Comparison of ENCODE assay signal across 16 cellular contexts in genomic region chr13:20404488-20405222, GRCh38.
A peak's percentile ranks its signal among the peaks of the same experiment; 100 is the strongest.
DNase-seq lines count a peak whose midpoint lies in the region; ATAC-seq and TF ChIP-seq lines count a peak whose summit lies in the region.
"Had no signal": no experiment of that assay in that cellular context is flagged by ENCODE, and none has a peak within 500 bp of the region (broad histone marks: within the 10 kb centered on the region; RNA-seq: fewer than 3 reads in every experiment).

No MANE protein-coding gene starts in this region.

- peak; percentile 32 for DNase-seq in activated CD8-positive, alpha-beta memory T cell treated with anti-CD3 and anti-CD28 coated beads for 24 hours
- no peak for DNase-seq in activated CD8-positive, alpha-beta memory T cell treated with anti-CD3 and anti-CD28 coated beads, Interleukin-2, amount 50 U/mL, for 48 hours
- no peak for DNase-seq in epithelial cell of prostate (ENCODE audit: low read depth, low spot score)
- peak; percentile 56 for DNase-seq in osteocyte (ENCODE audit: extremely low spot score, unreplicated experiment)
- DNase-seq in vagina (ENCODE audit: extremely low spot score in 2 of 2): peak; percentile 77 to 91
- DNase-seq in BE2C: no peak
- DNase-seq in NCI-H345 (lab: John Stamatoyannopoulos, UW): no peak
- DNase-seq in activated CD4-positive, alpha-beta T cell treated with anti-CD3 and anti-CD28 coated beads for 36 hours: no peak
- DNase-seq: 8988T; AML-193; CD4-positive, CD25-positive, alpha-beta regulatory T cell; DMS53; GF-D8; HCEC 1CT; HFFc6 had no signal

- no peak overlapping the region for H3K27ac Mint-ChIP-seq in osteocyte (ENCODE audit: unreplicated experiment)
- no peak overlapping the region for H3K27ac Mint-ChIP-seq in activated CD4-positive, alpha-beta T cell treated with anti-CD3 and anti-CD28 coated beads for 36 hours
- H3K27ac Mint-ChIP-seq: HFFc6 had no signal

- H3K27me3 ChIP-seq in vagina (no peaks in the 10 kb centered on the region), BE2C (no peaks in the 10 kb centered on the region)
- H3K27me3 ChIP-seq: BLaER1 treated with 17β-estradiol and CSF1 and Interleukin-3, amounts not matched to agents 10 nM and 100 nM had no signal

- no peaks in the 10 kb centered on the region for H3K9me3 Mint-ChIP-seq in osteocyte (ENCODE audit: unreplicated experiment)
- no peaks in the 10 kb centered on the region for H3K9me3 Mint-ChIP-seq in activated CD4-positive, alpha-beta T cell treated with anti-CD3 and anti-CD28 coated beads for 36 hours (ENCODE audit: low read depth)
- H3K9me3 Mint-ChIP-seq: HFFc6 had no signal

- POLR2A ChIA-PET in activated CD4-positive, alpha-beta T cell treated with anti-CD3 and anti-CD28 coated beads for 36 hours (lab: Charles Lee): no interaction called here

- H3K4me1 Mint-ChIP-seq in osteocyte (ENCODE audit: unreplicated experiment): peaks cover 8% of the 10 kb centered on the region
- peaks cover 8% of the 10 kb centered on the region for H3K4me1 Mint-ChIP-seq in activated CD4-positive, alpha-beta T cell treated with anti-CD3 and anti-CD28 coated beads for 36 hours

- TF ChIP-seq CTCF in osteocyte (IDR thresholded peaks at IDR 0.05): no peak
- TF ChIP-seq CTCF in vagina (IDR thresholded peaks at IDR 0.05): no peak
- TF ChIP-seq CTCF in BE2C (IDR thresholded peaks at IDR 0.05; ENCODE audit: low read depth, low read length): no peak

- TF ChIP-seq POLR2A in vagina (IDR thresholded peaks at IDR 0.05): no peak

- H3K36me3 Mint-ChIP-seq in osteocyte (ENCODE audit: unreplicated experiment): no peaks in the 10 kb centered on the region
- peaks cover 1% of the 10 kb centered on the region for H3K36me3 Mint-ChIP-seq in activated CD4-positive, alpha-beta T cell treated with anti-CD3 and anti-CD28 coated beads for 36 hours (ENCODE audit: low read depth)

- H3K4me1 ChIP-seq in vagina: peaks cover 16% of the 10 kb centered on the region
- H3K4me1 ChIP-seq in BE2C: no peaks in the 10 kb centered on the region

- no peaks in the 10 kb centered on the region for H3K27me3 Mint-ChIP-seq in osteocyte (ENCODE audit: unreplicated experiment)
- H3K27me3 Mint-ChIP-seq in activated CD4-positive, alpha-beta T cell treated with anti-CD3 and anti-CD28 coated beads for 36 hours: no peaks in the 10 kb centered on the region

- intact Hi-C loops in vagina (cut with DNase I): no loop called here
- intact Hi-C loops in activated CD4-positive, alpha-beta T cell treated with anti-CD3 and anti-CD28 coated beads for 36 hours (cut with DNase I, micrococcal nuclease): no loop called here

- H3K9me3 ChIP-seq in vagina (no peaks in the 10 kb centered on the region), BE2C (no peaks in the 10 kb centered on the region)
- H3K9me3 ChIP-seq: BLaER1 treated with 17β-estradiol and CSF1 and Interleukin-3, amounts not matched to agents 10 nM and 100 nM had no signal

- H3K4me3 ChIP-seq in vagina (no peak overlapping the region), BE2C (ENCODE audit: low read depth, low read length) (no peak overlapping the region)
- H3K4me3 ChIP-seq: BLaER1 treated with 17β-estradiol and CSF1 and Interleukin-3, amounts not matched to agents 10 nM and 100 nM had no signal

- no peak overlapping the region for H3K4me3 Mint-ChIP-seq in osteocyte (ENCODE audit: unreplicated experiment)
- H3K4me3 Mint-ChIP-seq in activated CD4-positive, alpha-beta T cell treated with anti-CD3 and anti-CD28 coated beads for 36 hours: no peak overlapping the region
- H3K4me3 Mint-ChIP-seq: CD4-positive, CD25-positive, alpha-beta regulatory T cell; HFFc6 had no signal

- ATAC-seq in activated CD4-positive, alpha-beta T cell treated with anti-CD3 and anti-CD28 coated beads for 36 hours: no peak

- peaks cover 0 to 6% of the 10 kb centered on the region in 2 donors for H3K36me3 ChIP-seq in vagina
- H3K36me3 ChIP-seq in BE2C: no peaks in the 10 kb centered on the region

- CTCF ChIA-PET in activated CD4-positive, alpha-beta T cell treated with anti-CD3 and anti-CD28 coated beads for 36 hours (lab: Charles Lee): interaction anchor here (0.5 to 0.6 kb wide), 2 partner anchors 87 to 703 kb away, joined by 3 to 7 read pairs; no protein-coding TSS in a partner anchor

- H3K27ac ChIP-seq in epithelial cell of prostate: peak overlapping the region; percentile 70
- no peak overlapping the region for H3K27ac ChIP-seq in vagina
- H3K27ac ChIP-seq: BLaER1 treated with 17β-estradiol and CSF1 and Interleukin-3, amounts not matched to agents 10 nM and 100 nM had no signal

Comparison
In these comparisons a context has a peak if more than half of its experiments do, and no peak if none do; other contexts are left out.
1. DNase-seq: peak in activated CD8-positive, alpha-beta memory T cell treated with anti-CD3 and anti-CD28 coated beads for 24 hours (single experiment), osteocyte (single experiment) and vagina (2 of 2); none in activated CD8-positive, alpha-beta memory T cell treated with anti-CD3 and anti-CD28 coated beads, Interleukin-2, amount 50 U/mL, for 48 hours (single experiment), epithelial cell of prostate (single experiment), BE2C (single experiment), NCI-H345 (single experiment) and activated CD4-positive, alpha-beta T cell treated with anti-CD3 and anti-CD28 coated beads for 36 hours (single experiment).